Comparison of ENCODE assay signal across 20 cellular contexts in genomic region chr9:81573415-81574321, GRCh38.
"Had no signal": no experiment of that assay in that cellular context is flagged by ENCODE, and none has a peak within 500 bp of the region (broad histone marks: within the 10 kb centered on the region; RNA-seq: fewer than 3 reads in every experiment).

No MANE protein-coding gene starts in this region.

- H3K79me2 ChIP-seq: hepatocyte had no signal

- DNase-seq: activated CD4-positive, alpha-beta T cell treated with anti-CD3 and anti-CD28 coated beads, Interleukin-2, amount 50 U/mL, for 48 hours; activated naive CD4-positive, alpha-beta T cell treated with Interleukin-2 at 50 U/mL for 16 hours; activated naive CD8-positive, alpha-beta T cell treated with anti-CD3 and anti-CD28 coated beads, Interleukin-2, amount 50 U/mL, for 24 hours; colonic mucosa; kidney; left ventricle myocardium inferior; natural killer cell; ovary; stimulated activated CD4-positive, alpha-beta T cell treated with anti-CD3 and anti-CD28 coated beads, Interleukin-12 subunit alpha, Interleukin-12 subunit beta, amount 100 ng/mL, for 4 hours; stimulated activated CD4-positive, alpha-beta T cell treated with anti-CD3 and anti-CD28 coated beads, Interleukin-2, amount 100 ng/mL, for 24 hours; stomach; T-cell; T1000; testis had no signal

- H3K27me3 ChIP-seq: ascending aorta, colonic mucosa, hepatocyte, ovary, stomach, testis had no signal

- H2AFZ ChIP-seq: hepatocyte had no signal

- H3K4me1 ChIP-seq: colonic mucosa, left ventricle myocardium inferior, stomach, testis had no signal

- H3K4me1 Mint-ChIP-seq: activated naive CD8-positive, alpha-beta T cell treated with anti-CD3 and anti-CD28 coated beads, Interleukin-2, amount 50 U/mL, for 24 hours; activated T-helper 17 cell treated with anti-CD3 and anti-CD28 coated beads, Interleukin-2, amount 50 U/mL, for 72 hours; natural killer cell; T-cell had no signal

- H3K4me2 ChIP-seq: hepatocyte had no signal

- H3K4me3 ChIP-seq: ascending aorta, colonic mucosa, hepatocyte, left ventricle myocardium inferior, ovary, stomach, testis had no signal

- H3K27ac Mint-ChIP-seq: activated naive CD8-positive, alpha-beta T cell treated with anti-CD3 and anti-CD28 coated beads, Interleukin-2, amount 50 U/mL, for 24 hours; activated T-helper 17 cell treated with anti-CD3 and anti-CD28 coated beads, Interleukin-2, amount 50 U/mL, for 72 hours; memory B cell; natural killer cell; T-cell had no signal

- H3K36me3 ChIP-seq: ascending aorta, colonic mucosa, left ventricle myocardium inferior, ovary, stomach had no signal

- H3K9me3 ChIP-seq: ascending aorta, colonic mucosa, left ventricle myocardium inferior, ovary, stomach, testis had no signal

- H3K27me3 Mint-ChIP-seq: activated naive CD8-positive, alpha-beta T cell treated with anti-CD3 and anti-CD28 coated beads, Interleukin-2, amount 50 U/mL, for 24 hours; activated T-helper 17 cell treated with anti-CD3 and anti-CD28 coated beads, Interleukin-2, amount 50 U/mL, for 72 hours; memory B cell; T-cell had no signal

- ATAC-seq: activated naive CD8-positive, alpha-beta T cell treated with anti-CD3 and anti-CD28 coated beads, Interleukin-2, amount 50 U/mL, for 24 hours; activated T-helper 17 cell treated with anti-CD3 and anti-CD28 coated beads, Interleukin-2, amount 50 U/mL, for 72 hours; esophagus mucosa; natural killer cell; T-cell had no signal

- H3K27ac ChIP-seq: ascending aorta, colonic mucosa, hepatocyte, left ventricle myocardium inferior, ovary, stomach, testis, VCaP had no signal

- H3K9me3 Mint-ChIP-seq: activated naive CD8-positive, alpha-beta T cell treated with anti-CD3 and anti-CD28 coated beads, Interleukin-2, amount 50 U/mL, for 24 hours; memory B cell; natural killer cell; T-cell had no signal

- H3K36me3 Mint-ChIP-seq: memory B cell, natural killer cell, T-cell had no signal

- H3K4me3 Mint-ChIP-seq: activated naive CD8-positive, alpha-beta T cell treated with anti-CD3 and anti-CD28 coated beads, Interleukin-2, amount 50 U/mL, for 24 hours; activated T-helper 17 cell treated with anti-CD3 and anti-CD28 coated beads, Interleukin-2, amount 50 U/mL, for 72 hours; memory B cell; natural killer cell; T-cell had no signal
